11 cellular contexts compared by ENCODE assay signal in genomic region chr1:77975907-77976306, GRCh38. TPM values are rescaled to one million over a fixed set of nuclear protein-coding genes. Genes with fewer than 3 reads are reported as not detected.
A peak's percentile ranks its signal among the peaks of the same experiment; 100 is the strongest.
DNase-seq lines count a peak whose midpoint lies in the region; ATAC-seq, FAIRE-seq and TF ChIP-seq lines count a peak whose summit lies in the region.
"Had no signal": no experiment of that assay in that cellular context is flagged by ENCODE, and none has a peak within 500 bp of the region (broad histone marks: within the 10 kb centered on the region; RNA-seq: fewer than 3 reads in every experiment).

No MANE protein-coding gene starts in this region.

- 20% methylated on average over 2 of the region's 2 CpGs for WGBS in A549 (ENCODE audit: missing lambda C conversion rate)

- intact Hi-C loops in HCT116 (cut with micrococcal nuclease): loop anchor here (5.0 kb wide), 1 partner anchor 289 kb away; no protein-coding TSS in a partner anchor

- TF ChIP-seq RAD21 in A549 (conservative IDR thresholded peaks at IDR 0.05 in 1 of 2, IDR thresholded peaks at IDR 0.05 in 1 of 2) (no peak), HCT116 (IDR thresholded peaks at IDR 0.05; ENCODE audit: low read depth) (no peak)

- H3K27me3 ChIP-seq in HCT116 (ENCODE audit: insufficient read depth, low read length): no peaks in the 10 kb centered on the region
- H3K27me3 ChIP-seq in adipocyte (replicated peaks; ENCODE audit: control insufficient read depth, insufficient read depth, low read length): no peaks in the 10 kb centered on the region
- no peaks in the 10 kb centered on the region for H3K27me3 ChIP-seq in kidney epithelial cell (ENCODE audit: control insufficient read depth, insufficient read depth, low read length)
- H3K27me3 ChIP-seq: uterus had no signal

- TF ChIP-seq CTCF in A549 (IDR thresholded peaks at IDR 0.05) (no peak), HCT116 (IDR thresholded peaks at IDR 0.05 in 2 of 3, conservative IDR thresholded peaks at IDR 0.05 in 1 of 3; ENCODE audit: borderline replicate concordance in 1 of 3, insufficient read depth in 1 of 3, low read depth in 2 of 3, low read length in 2 of 3) (no peak), kidney epithelial cell (IDR thresholded peaks at IDR 0.05; ENCODE audit: insufficient read depth, low read length, poor library complexity, severe bottlenecking) (no peak)

- H3K79me2 ChIP-seq in HCT116 (ENCODE audit: insufficient read depth, low read length): peaks cover 100% of the 10 kb centered on the region

- ATAC-seq in A549 (no peak), HCT116 (no peak), GM19463 (IDR thresholded peaks at IDR 0.05; ENCODE audit: unreplicated experiment) (no peak), HG03039 (IDR thresholded peaks at IDR 0.05; ENCODE audit: unreplicated experiment) (no peak)

- peaks cover 35% of the 10 kb centered on the region for H3K4me1 ChIP-seq in A549
- peaks cover 12 to 20% of the 10 kb centered on the region in 2 experiments for H3K4me1 ChIP-seq in HCT116 (ENCODE audit: control insufficient read depth in 1 of 2, insufficient read depth in 2 of 2, low read length in 2 of 2)
- H3K4me1 ChIP-seq in adipocyte (ENCODE audit: control insufficient read depth, insufficient read depth, low read length): peaks cover 37% of the 10 kb centered on the region

- no peak for TF ChIP-seq EP300 in A549 (IDR thresholded peaks at IDR 0.05)

- POLR2A ChIA-PET in A549 (lab: Yijun Ruan, JAX) (interaction anchor here (0.7 to 2.0 kb wide), 3 partner anchors 10 to 133 kb away, joined by 3 to 10 read pairs (median 5); partner anchors contain the start of gene DNAJB4), HCT116 (lab: Charles Lee) (interaction anchor here (0.7 to 1.7 kb wide), 4 partner anchors 11 to 343 kb away, joined by 3 to 15 read pairs (median 3); partner anchors contain the start of gene DNAJB4)

- H2AFZ ChIP-seq in HCT116 (ENCODE audit: low read depth, low read length, poor library complexity, severe bottlenecking): no peak overlapping the region

- TF ChIP-seq POLR2A in A549 (IDR thresholded peaks at IDR 0.05; ENCODE audit: low read length): no peak
- TF ChIP-seq POLR2A in HCT116 (IDR thresholded peaks at IDR 0.05; ENCODE audit: borderline replicate concordance, extremely low read depth, insufficient read depth, insufficient read length): no peak

- H3K9ac ChIP-seq in HCT116 (ENCODE audit: low read length) (0 out of 2 replicates have a peak overlapping the region, but pooled peaks have one; percentile 9), adipocyte (ENCODE audit: low read length) (peak overlapping the region; percentile 100)

- peak overlapping the region; percentile 97 for H3K4me2 ChIP-seq in A549
- no peak overlapping the region for H3K4me2 ChIP-seq in HCT116 (ENCODE audit: low read length)

- peaks cover 10 to 31% of the 10 kb centered on the region in 2 experiments for H3K36me3 ChIP-seq in HCT116 (ENCODE audit: control insufficient read depth in 1 of 2, insufficient read depth in 2 of 2, low read length in 2 of 2)
- peaks cover 18% of the 10 kb centered on the region for H3K36me3 ChIP-seq in adipocyte (ENCODE audit: control insufficient read depth, insufficient read depth, low read length, severe bottlenecking)
- H3K36me3 ChIP-seq in kidney epithelial cell (ENCODE audit: control insufficient read depth, insufficient read depth, low read length): no peaks in the 10 kb centered on the region
- H3K36me3 ChIP-seq: uterus had no signal

- RAD21 ChIA-PET in HCT116 (lab: Charles Lee; ENCODE audit: low non-redundant PET in 1 of 2, low total read pairs in 2 of 2, uncharacterized antibody in 2 of 2, unreplicated experiment in 2 of 2): interaction anchor here in 1 of 2 experiments (0.6 kb wide), 1 partner anchor 828 kb away, joined by 3 read pairs; no protein-coding TSS in a partner anchor

- H3K4me3 ChIP-seq in A549 (peak overlapping the region; percentile 71), HCT116 (replicated peaks in 1 of 2; ENCODE audit: low read depth in 1 of 2, low read length in 2 of 2) (no peak overlapping the region), adipocyte (ENCODE audit: low read length) (peak overlapping the region; percentile 100), kidney epithelial cell (ENCODE audit: low read depth, low read length) (peak overlapping the region; percentile 76)

- no peaks in the 10 kb centered on the region for H3K9me2 ChIP-seq in HCT116 (ENCODE audit: insufficient read depth)

- H3K9me3 ChIP-seq in A549: no peaks in the 10 kb centered on the region
- H3K9me3 ChIP-seq in HCT116 (ENCODE audit: control insufficient read depth in 1 of 2, insufficient read depth in 1 of 2, low read depth in 1 of 2, low read length in 2 of 2): no peaks in the 10 kb centered on the region
- no peaks in the 10 kb centered on the region for H3K9me3 ChIP-seq in adipocyte (ENCODE audit: control insufficient read depth, low read length)
- H3K9me3 ChIP-seq: uterus had no signal

- no peak for FAIRE-seq in A549 (lab: Jason Lieb, UNC)

- H3K27ac ChIP-seq in A549: 0 out of 6 replicates have a peak overlapping the region, but pooled peaks of 1 of the 2 experiments have one; percentile 38
- no peak overlapping the region for H3K27ac ChIP-seq in HCT116 (ENCODE audit: low read depth, low read length)

- TSS peak; percentile 1 for BruUV-seq in HCT116 (replicated peaks; lab: Mats Ljungman, UMichigan)

- CTCF ChIA-PET in A549 (lab: Yijun Ruan, JAX): interaction anchor here (1.0 to 4.5 kb wide), 4 partner anchors 10 to 138 kb away, joined by 4 to 28 read pairs (median 6); no protein-coding TSS in a partner anchor
- CTCF ChIA-PET in HCT116 (lab: Charles Lee): no interaction called here

- DNase-seq in A549 (ENCODE audit: low read depth in 1 of 2, low spot score in 1 of 2): no peak
- DNase-seq in HCT116 (ENCODE audit: low read depth, low spot score): no peak
- peak; percentile 44 for DNase-seq in adipocyte (ENCODE audit: low read depth)
- no peak for DNase-seq in kidney epithelial cell (ENCODE audit: low read depth)
- no peak for DNase-seq in T1000 (lab: John Stamatoyannopoulos, UW)
- DNase-seq in H4 (ENCODE audit: low spot score): no peak
- DNase-seq: NCI-H446 treated with DMSO at 0.1 percent for 48 hours, posterior cingulate gyrus, uterus had no signal

- H4K20me1 ChIP-seq in HCT116 (ENCODE audit: insufficient read depth): peaks cover 43% of the 10 kb centered on the region; the same call in 1 of the 2 replicates

TF ChIP-seq in A549, 52 proteins besides CTCF, POLR2A, EP300 and RAD21 (continues in another document):
- TF ChIP-seq BHLHE40 (IDR thresholded peaks at IDR 0.05; ENCODE audit: low read depth, low read length): no peak
- no peak for TF ChIP-seq CHD4 (IDR thresholded peaks at IDR 0.05; ENCODE audit: borderline replicate concordance)
- no peak for TF ChIP-seq TP53 (CRISPR knock-in tag; IDR thresholded peaks at IDR 0.05)
- TF ChIP-seq POLR2AphosphoS2 (conservative IDR thresholded peaks at IDR 0.05; ENCODE audit: low read length): no peak
- no peak for TF ChIP-seq BCL3 (IDR thresholded peaks at IDR 0.05)
- TF ChIP-seq EHF (CRISPR knock-in tag; IDR thresholded peaks at IDR 0.05): no peak
- no peak for TF ChIP-seq GATA3 (IDR thresholded peaks at IDR 0.05; ENCODE audit: borderline replicate concordance)

TF ChIP-seq in HCT116, 20 proteins besides CTCF, POLR2A, EP300 and RAD21:
- no peak for TF ChIP-seq EZH2 (IDR thresholded peaks at IDR 0.05)
- TF ChIP-seq ELF1 (IDR thresholded peaks at IDR 0.05; ENCODE audit: borderline replicate concordance, low read depth): no peak
- no peak for TF ChIP-seq ATF3 (IDR thresholded peaks at IDR 0.05)
- TF ChIP-seq EGR1 (IDR thresholded peaks at IDR 0.05; ENCODE audit: low read depth): no peak
- no peak for TF ChIP-seq YY1 (IDR thresholded peaks at IDR 0.05; ENCODE audit: extremely low read depth, insufficient replicate concordance, low read depth, low read length)
- 0 out of 2 replicates have a peak, but pooled peaks have one; percentile 7 for TF ChIP-seq POLR2AphosphoS5 (IDR thresholded peaks at IDR 0.05; ENCODE audit: low read depth, low read length)
TF ChIP-seq in HCT116: peak in this region for 1.

RNA-seq across cellular contexts. Expression of gene FUBP1, which starts 3.0 kb away (rescaled TPM):
- 126 and 183 TPM in 2 replicates for polyA plus RNA-seq in A549 (2011; rRNA removed)
- polyA plus RNA-seq in A549 (2012; cell fraction: cytosol; rRNA removed): 54.5 and 73.6 TPM in 2 replicates
- 92.2 and 112 TPM in 2 replicates for polyA plus RNA-seq in A549 (2012; cell fraction: nucleus; rRNA removed)
- polyA plus RNA-seq in A549 (2017; fragmentation: RNase III; extraction: RNeasy Plus Mini Kit Qiagen cat#74134 plus additional on column Dnase treatment): 126 to 131 TPM (median 128 TPM) in 3 replicates
- polyA minus RNA-seq in A549 (2011; rRNA and poly(A)+ RNA removed): 127 and 185 TPM in 2 replicates
- 125 TPM for total RNA-seq in HCT116 (2021; ENCODE audit: unreplicated experiment)
- polyA plus RNA-seq in HCT116 (2012): 57.9 and 85.3 TPM in 2 replicates
- 101 and 102 TPM in 2 replicates for total RNA-seq in kidney epithelial cell
- total RNA-seq in H4 (2014; rRNA removed; shearing (Covaris generic)): 88.2 and 98.9 TPM in 2 replicates

RNA-seq across cellular contexts. Expression of gene DNAJB4, which starts 28.8 kb away (rescaled TPM):
- 18.5 and 30.0 TPM in 2 replicates for polyA plus RNA-seq in A549 (2011; rRNA removed)
- polyA plus RNA-seq in A549 (2012; cell fraction: cytosol; rRNA removed): 6.6 and 6.9 TPM in 2 replicates
- 3.0 and 4.9 TPM in 2 replicates for polyA plus RNA-seq in A549 (2012; cell fraction: nucleus; rRNA removed)
- polyA plus RNA-seq in A549 (2017; fragmentation: RNase III; extraction: RNeasy Plus Mini Kit Qiagen cat#74134 plus additional on column Dnase treatment): 48.8 to 62.6 TPM (median 49.0 TPM) in 3 replicates
- 6.4 and 15.0 TPM in 2 replicates for polyA minus RNA-seq in A549 (2011; rRNA and poly(A)+ RNA removed)
- 26.0 TPM for total RNA-seq in HCT116 (2021; ENCODE audit: unreplicated experiment)
- 9.2 and 11.6 TPM in 2 replicates for polyA plus RNA-seq in HCT116 (2012)
- 7.3 and 8.1 TPM in 2 replicates for total RNA-seq in kidney epithelial cell
- 18.3 and 23.8 TPM in 2 replicates for total RNA-seq in H4 (2014; rRNA removed; shearing (Covaris generic))

Comparison
In these comparisons a context has a peak if more than half of its experiments do, and no peak if none do; other contexts are left out.
1. H3K4me3 ChIP-seq: peak in A549 (single experiment), adipocyte (single experiment) and kidney epithelial cell (single experiment); none in HCT116 (0 of 2).